In the genomic region with DNA sequence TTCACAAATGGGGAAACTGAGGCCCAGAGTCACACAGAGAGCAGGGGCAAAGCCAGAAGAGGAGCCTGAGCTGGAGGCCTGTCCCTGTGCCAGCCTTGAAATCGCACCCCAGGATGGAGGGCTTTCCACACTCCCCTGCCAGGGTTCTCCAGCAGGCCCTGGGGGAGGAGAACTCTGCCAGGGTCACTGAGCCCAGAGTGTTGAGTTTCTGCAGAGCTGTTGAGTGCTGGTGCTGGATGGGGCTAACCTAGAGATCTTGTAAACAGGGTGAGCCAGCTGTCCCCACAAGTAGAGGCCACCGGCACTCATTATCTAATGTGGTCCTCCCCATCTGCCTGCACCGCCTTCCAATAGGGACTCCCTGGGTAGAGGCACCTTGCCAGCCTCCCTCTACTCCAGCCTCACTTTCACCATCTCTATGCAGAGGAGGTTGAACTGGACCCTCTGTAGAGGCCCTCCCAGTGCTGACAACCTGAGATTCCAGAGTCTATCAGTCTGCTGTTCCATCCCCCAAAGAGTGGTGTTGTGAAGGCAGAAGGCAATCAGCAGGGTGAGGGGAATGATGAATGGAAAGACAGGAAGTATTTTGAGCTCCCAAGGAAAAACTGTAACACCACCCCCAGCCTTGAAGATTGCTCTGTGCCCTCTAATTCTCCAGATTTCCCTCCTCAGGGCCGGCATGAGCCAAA, we compare ENCODE assay signal across 30 cellular contexts.
"Had no signal": no experiment of that assay in that cellular context is flagged by ENCODE, and none has a peak within 500 bp of the region (broad histone marks: within the 10 kb centered on the region; RNA-seq: fewer than 3 reads in every experiment).

No MANE protein-coding gene starts in this region.

- H3K36me3 Mint-ChIP-seq: activated naive CD8-positive, alpha-beta T cell; brain had no signal

- H3K27ac ChIP-seq: PC-9, RWPE1, VCaP had no signal

- H3K27ac Mint-ChIP-seq: activated CD8-positive, alpha-beta T cell treated with anti-CD3 and anti-CD28 coated beads for 36 hours; activated naive CD4-positive, alpha-beta T cell treated with anti-CD3 and anti-CD28 coated beads for 36 hours; activated naive CD8-positive, alpha-beta T cell; activated naive CD8-positive, alpha-beta T cell treated with anti-CD3 and anti-CD28 coated beads, Interleukin-2, amount 50 U/mL, for 24 hours; activated T-helper 2 cell treated with anti-CD3 and anti-CD28 coated beads, Interferon-gamma antibody, Interleukin-2, Interleukin-4, amounts not matched to agents 10 μg/mL and 5 μg/mL and 100 μg/mL, durations not matched to agents 14 hours and 24 hours and 36 hours had no signal

- H3K4me3 Mint-ChIP-seq: activated CD8-positive, alpha-beta T cell treated with anti-CD3 and anti-CD28 coated beads for 36 hours; activated naive CD4-positive, alpha-beta T cell treated with anti-CD3 and anti-CD28 coated beads for 36 hours; activated naive CD8-positive, alpha-beta T cell; activated naive CD8-positive, alpha-beta T cell treated with anti-CD3 and anti-CD28 coated beads, Interleukin-2, amount 50 U/mL, for 24 hours; brain had no signal

- H3K4me1 Mint-ChIP-seq: activated naive CD8-positive, alpha-beta T cell treated with anti-CD3 and anti-CD28 coated beads, Interleukin-2, amount 50 U/mL, for 24 hours had no signal

- H3K9me3 Mint-ChIP-seq: activated CD8-positive, alpha-beta T cell treated with anti-CD3 and anti-CD28 coated beads for 36 hours; activated naive CD4-positive, alpha-beta T cell treated with anti-CD3 and anti-CD28 coated beads for 36 hours; activated naive CD8-positive, alpha-beta T cell treated with anti-CD3 and anti-CD28 coated beads, Interleukin-2, amount 50 U/mL, for 24 hours; activated T-helper 2 cell treated with anti-CD3 and anti-CD28 coated beads, Interferon-gamma antibody, Interleukin-2, Interleukin-4, amounts not matched to agents 10 μg/mL and 5 μg/mL and 100 μg/mL, durations not matched to agents 14 hours and 24 hours and 36 hours had no signal

- H2AFZ ChIP-seq: PC-9 had no signal

- H3K4me3 ChIP-seq: PC-9 had no signal

- H3K4me2 ChIP-seq: PC-9 had no signal

- ATAC-seq: activated CD8-positive, alpha-beta T cell treated with anti-CD3 and anti-CD28 coated beads for 36 hours; activated naive CD8-positive, alpha-beta T cell treated with anti-CD3 and anti-CD28 coated beads, Interleukin-2, amount 50 U/mL, for 24 hours had no signal

- H3K27me3 Mint-ChIP-seq: activated CD8-positive, alpha-beta T cell treated with anti-CD3 and anti-CD28 coated beads for 36 hours; activated naive CD8-positive, alpha-beta T cell; activated naive CD8-positive, alpha-beta T cell treated with anti-CD3 and anti-CD28 coated beads, Interleukin-2, amount 50 U/mL, for 24 hours had no signal

- DNase-seq: activated CD4-positive, alpha-beta T cell treated with anti-CD3 and anti-CD28 coated beads for 1 hour; activated CD4-positive, alpha-beta T cell treated with anti-CD3 and anti-CD28 coated beads for 48 hours; activated CD4-positive, CD25-positive, alpha-beta regulatory T cell; activated CD8-positive, alpha-beta T cell treated with anti-CD3 and anti-CD28 coated beads for 36 hours; activated gamma-delta T cell; activated naive CD4-positive, alpha-beta T cell treated with anti-CD3 and anti-CD28 coated beads for 36 hours; activated naive CD8-positive, alpha-beta T cell treated with anti-CD3 and anti-CD28 coated beads, Interleukin-2, amount 50 U/mL, for 24 hours; activated T-cell treated with anti-CD3 and anti-CD28 coated beads, Interleukin-2, amount 50 U/mL, for 1 hour; anterior cingulate cortex; caudate nucleus; cerebellar nuclear complex; Karpas-422; KBM-7; NCI-H1105; NCI-H1436; NCI-H1694 treated with DMSO at 0.1 percent for 48 hours; NCI-H2029; NCI-H345; NCI-H510A; PC-9; Right ventricle myocardium superior; SW 1271; T-helper 1 cell; T-helper 2 cell; T-helper 9 cell had no signal
